In the genomic region with DNA sequence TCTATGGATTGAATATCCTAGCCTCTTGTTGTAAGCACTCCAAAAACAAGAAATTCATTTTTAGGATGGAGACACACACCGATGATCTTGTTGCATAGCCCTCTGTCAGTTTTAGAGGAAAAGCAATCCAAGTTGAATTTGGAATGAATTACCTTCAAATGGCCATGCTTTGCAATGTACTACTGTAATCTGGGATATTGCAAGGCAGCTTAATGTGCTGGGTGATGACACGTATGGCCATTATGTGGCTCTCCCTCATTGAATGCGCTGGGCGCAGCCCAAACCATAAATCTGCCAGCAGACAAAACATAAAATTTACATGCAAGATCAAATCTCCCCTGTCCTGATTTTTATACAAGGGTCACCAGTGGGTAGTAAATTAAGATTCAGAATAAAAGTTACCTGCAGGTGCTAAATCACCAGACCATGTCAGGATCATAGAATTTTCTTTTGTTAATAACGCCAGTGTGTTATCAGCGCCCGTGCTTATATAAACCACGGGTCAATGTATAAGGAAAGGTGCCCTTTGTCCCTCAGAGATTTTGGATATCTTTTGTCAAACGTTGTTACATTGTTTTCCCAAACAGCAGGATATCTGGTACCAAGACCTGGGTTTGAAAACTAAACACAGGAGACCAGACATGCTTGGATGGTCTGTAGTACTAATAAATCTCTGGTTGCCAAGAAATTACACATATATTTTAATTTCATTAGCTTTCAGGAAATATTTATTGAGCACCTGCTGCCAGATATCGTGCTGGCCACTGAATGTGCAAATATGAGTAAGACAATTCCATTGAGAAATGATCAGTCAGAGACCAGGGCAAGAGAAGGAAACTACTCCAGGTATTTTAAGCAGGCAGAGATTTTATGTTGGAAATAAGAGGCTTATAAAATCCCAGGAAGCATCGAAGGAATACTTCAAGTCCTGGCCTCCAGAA, we compare ENCODE assay signal across 15 cellular contexts.
DNase-seq lines count a peak whose midpoint lies in the region; ATAC-seq, FAIRE-seq and TF ChIP-seq lines count a peak whose summit lies in the region.
"Had no signal": no experiment of that assay in that cellular context is flagged by ENCODE, and none has a peak within 500 bp of the region (broad histone marks: within the 10 kb centered on the region; RNA-seq: fewer than 3 reads in every experiment).

No MANE protein-coding gene starts in this region.

- H3K36me3 Mint-ChIP-seq in nephron (ENCODE audit: low read depth): no peaks in the 10 kb centered on the region

- peaks cover 18% of the 10 kb centered on the region for H3K27me3 Mint-ChIP-seq in nephron (ENCODE audit: low read depth)
- H3K27me3 Mint-ChIP-seq: IgD-negative memory B cell had no signal

- no peak for TF ChIP-seq CTCF in nephron (IDR thresholded peaks at IDR 0.05; ENCODE audit: unreplicated experiment in 3 of 3)

- H3K4me1 Mint-ChIP-seq in nephron: peaks cover 37% of the 10 kb centered on the region
- H3K4me1 Mint-ChIP-seq: IgD-negative memory B cell had no signal

- peak overlapping the region in 2 of 3 experiments; percentile 32 to 70 for H3K27ac Mint-ChIP-seq in nephron
- H3K27ac Mint-ChIP-seq: IgD-negative memory B cell had no signal

- DNase-seq in NCI-H2081 (lab: John Stamatoyannopoulos, UW) (peak; percentile 11 to 65), NCI-H2081 treated with DMSO at 0.1 percent for 48 hours (lab: John Stamatoyannopoulos, UW) (no peak), NCI-H1417 (lab: John Stamatoyannopoulos, UW) (peak in 2 of 3 experiments; percentile 58 to 96), NCI-H748 (lab: John Stamatoyannopoulos, UW; ENCODE audit: unreplicated experiment) (peak; percentile 94), GM19239 (ENCODE audit: insufficient read length, low spot score) (no peak)
- DNase-seq: DMS53, HCEC 1CT, NCI-H1694 treated with DMSO at 0.1 percent for 48 hours, NCI-H524, SW 1271 had no signal

- no peak overlapping the region for H3K4me3 Mint-ChIP-seq in nephron
- H3K4me3 Mint-ChIP-seq: IgD-negative memory B cell had no signal

- ATAC-seq in GM21367 (IDR thresholded peaks at IDR 0.05; ENCODE audit: unreplicated experiment) (no peak), GM18517 (IDR thresholded peaks at IDR 0.05; ENCODE audit: unreplicated experiment) (no peak)

- no peaks in the 10 kb centered on the region for H3K9me3 Mint-ChIP-seq in nephron

- no peak for FAIRE-seq in GM19239 (lab: Jason Lieb, UNC)
- FAIRE-seq: HTR-8/SVneo had no signal

Comparison
In these comparisons a context has a peak if more than half of its experiments do, and no peak if none do; other contexts are left out.
1. DNase-seq: peak in NCI-H2081 (2 of 2), NCI-H1417 (2 of 3) and NCI-H748 (single experiment); none in NCI-H2081 treated with DMSO at 0.1 percent for 48 hours (single experiment) and GM19239 (single experiment).